11 cellular contexts compared by ENCODE assay signal in genomic region chr6:46655803-46656202, GRCh38. TPM values are rescaled to one million over a fixed set of nuclear protein-coding genes. Genes with fewer than 3 reads are reported as not detected.
A peak's percentile ranks its signal among the peaks of the same experiment; 100 is the strongest.
DNase-seq lines count a peak whose midpoint lies in the region; ATAC-seq and TF ChIP-seq lines count a peak whose summit lies in the region.
"Had no signal": no experiment of that assay in that cellular context is flagged by ENCODE, and none has a peak within 500 bp of the region (broad histone marks: within the 10 kb centered on the region; RNA-seq: fewer than 3 reads in every experiment).

No MANE protein-coding gene starts in this region.

- H3K4me3 Mint-ChIP-seq in type B pancreatic cell: peak overlapping the region; percentile 47
- H3K4me3 Mint-ChIP-seq: CD4-positive, CD25-positive, alpha-beta regulatory T cell; stimulated activated naive CD8-positive, alpha-beta T cell treated with anti-CD3 and anti-CD28 coated beads, Interleukin-15, amount 100 ng/mL, for 72 hours had no signal

- BruUV-seq in mammary epithelial cell (replicated peaks; lab: Mats Ljungman, UMichigan): no TSS peak

- intact Hi-C loops in mammary epithelial cell (cut with micrococcal nuclease): no loop called here

- H3K4me3 ChIP-seq in mammary epithelial cell (replicated peaks in 1 of 3; ENCODE audit: insufficient read depth in 1 of 3, low read depth in 2 of 3, low read length in 3 of 3) (no peak overlapping the region), fibroblast of pulmonary artery (replicated peaks; ENCODE audit: low read depth, low read length) (no peak overlapping the region)

- dilution Hi-C loops in mammary epithelial cell (cut with HindIII; ENCODE audit: low sequenced_read_pairs): no loop called here

- H2AFZ ChIP-seq in mammary epithelial cell (ENCODE audit: low read depth, low read length): no peak overlapping the region

- no peak overlapping the region for H3K4me2 ChIP-seq in mammary epithelial cell (ENCODE audit: insufficient read depth, low read depth, low read length)

- H3K9me3 ChIP-seq in mammary epithelial cell (replicated peaks; ENCODE audit: insufficient read depth, low read length): no peaks in the 10 kb centered on the region

- H3K4me1 ChIP-seq in mammary epithelial cell (ENCODE audit: insufficient read depth, low read length): peaks cover 7% of the 10 kb centered on the region

- H3K27me3 ChIP-seq in mammary epithelial cell (ENCODE audit: insufficient read depth, low read length): no peaks in the 10 kb centered on the region

- no peak overlapping the region for H3K9ac ChIP-seq in mammary epithelial cell (ENCODE audit: insufficient read depth, low read length)

- H3K36me3 ChIP-seq in mammary epithelial cell (ENCODE audit: insufficient read depth, low read length): no peaks in the 10 kb centered on the region

- TF ChIP-seq CTCF in mammary epithelial cell (conservative IDR thresholded peaks at IDR 0.05 in 1 of 2, IDR thresholded peaks at IDR 0.05 in 1 of 2; ENCODE audit: extremely low read depth in 1 of 2, insufficient read depth in 1 of 2, low read depth in 1 of 2, low read length in 2 of 2) (peak in 1 of 2 donors; percentile 22), fibroblast of pulmonary artery (IDR thresholded peaks at IDR 0.05; ENCODE audit: low read length, missing control alignments) (peak; percentile 27), type B pancreatic cell (conservative IDR thresholded peaks at IDR 0.05) (peak; percentile 71)

- CTCF ChIA-PET in mammary epithelial cell (lab: Charles Lee; ENCODE audit: low non-redundant PET): no interaction called here

- H3K27ac ChIP-seq in mammary epithelial cell (ENCODE audit: insufficient read depth, low read depth, low read length): no peak overlapping the region

- no peaks in the 10 kb centered on the region for H4K20me1 ChIP-seq in mammary epithelial cell (ENCODE audit: insufficient read depth, low read length)

- H3K9me3 Mint-ChIP-seq in type B pancreatic cell: no peaks in the 10 kb centered on the region
- H3K9me3 Mint-ChIP-seq: stimulated activated naive CD8-positive, alpha-beta T cell treated with anti-CD3 and anti-CD28 coated beads, Interleukin-15, amount 100 ng/mL, for 72 hours had no signal

- DNase-seq in T47D (ENCODE audit: low read depth in 1 of 2, low spot score in 1 of 2): peak; percentile 13 to 73
- DNase-seq in mammary epithelial cell: no peak
- DNase-seq in RPMI7951 (ENCODE audit: low read depth): peak; percentile 15
- no peak for DNase-seq in fibroblast of pulmonary artery (ENCODE audit: low read depth)
- no peak for DNase-seq in type B pancreatic cell (ENCODE audit: extremely low spot score, unreplicated experiment)
- no peak for DNase-seq in NCI-H1105 treated with DMSO at 0.1 percent for 48 hours (lab: John Stamatoyannopoulos, UW)
- DNase-seq: CD4-positive, CD25-positive, alpha-beta regulatory T cell; small intestine; stimulated activated naive CD8-positive, alpha-beta T cell treated with anti-CD3 and anti-CD28 coated beads, Interleukin-15, amount 100 ng/mL, for 72 hours had no signal

- no peak overlapping the region for H3K27ac Mint-ChIP-seq in type B pancreatic cell
- H3K27ac Mint-ChIP-seq: CD4-positive, CD25-positive, alpha-beta regulatory T cell; stimulated activated naive CD8-positive, alpha-beta T cell treated with anti-CD3 and anti-CD28 coated beads, Interleukin-15, amount 100 ng/mL, for 72 hours had no signal

- H3K36me3 Mint-ChIP-seq in type B pancreatic cell: peaks cover 8% of the 10 kb centered on the region
- H3K36me3 Mint-ChIP-seq: CD4-positive, CD25-positive, alpha-beta regulatory T cell had no signal

- in situ Hi-C loops in T47D (cut with HindIII; ENCODE audit: low pct_unique_long_range_greater_than_20kb, low sequenced_read_pairs): no loop called here
- in situ Hi-C loops in mammary epithelial cell (cut with MboI; ENCODE audit: low sequenced_read_pairs in 2 of 2): no loop called here

- peaks cover 15% of the 10 kb centered on the region for H3K27me3 Mint-ChIP-seq in type B pancreatic cell

- peaks cover 10% of the 10 kb centered on the region for H3K4me1 Mint-ChIP-seq in type B pancreatic cell (ENCODE audit: unreplicated experiment)

- WGBS in mammary epithelial cell (ENCODE audit: low coverage, missing lambda C conversion rate): 97% methylated on average over 6 of the region's 6 CpGs

- ATAC-seq in HG03342 (IDR thresholded peaks at IDR 0.05; ENCODE audit: unreplicated experiment): no peak
- ATAC-seq in HG02970 (IDR thresholded peaks at IDR 0.05; ENCODE audit: low FRiP score, unreplicated experiment): no peak
- ATAC-seq: stimulated activated naive CD8-positive, alpha-beta T cell treated with anti-CD3 and anti-CD28 coated beads, Interleukin-15, amount 100 ng/mL, for 72 hours had no signal

- peaks cover 3% of the 10 kb centered on the region for H3K79me2 ChIP-seq in mammary epithelial cell (ENCODE audit: insufficient read depth, low read length)

RNA-seq across cellular contexts. Expression of gene SLC25A27, which starts 3.0 kb away (rescaled TPM):
- total RNA-seq in mammary epithelial cell: 10 to 100 TPM; 11.8 to 18.1 TPM
- polyA plus RNA-seq in mammary epithelial cell: 3.5 TPM
- not detected for polyA minus RNA-seq in mammary epithelial cell
- total RNA-seq in RPMI7951 (2014; rRNA removed; shearing (Covaris generic)): 1.8 and 2.6 TPM in 2 replicates
- total RNA-seq in type B pancreatic cell (ENCODE audit: low replicate concordance): 8.7 and 18.1 TPM in 2 replicates

RNA-seq across cellular contexts. Expression of gene CYP39A1, which starts 3.2 kb away (rescaled TPM):
- total RNA-seq in mammary epithelial cell (1 to 10 TPM; 2.4 to 5.2 TPM), type B pancreatic cell (ENCODE audit: low replicate concordance) (4.8 and 6.7 TPM in 2 replicates)
- polyA plus RNA-seq in mammary epithelial cell: 0.65 TPM
- not detected for polyA minus RNA-seq in mammary epithelial cell
- 1.8 and 2.3 TPM in 2 replicates for total RNA-seq in RPMI7951 (2014; rRNA removed; shearing (Covaris generic))
- total RNA-seq: CD4-positive, CD25-positive, alpha-beta regulatory T cell had no signal

RNA-seq across cellular contexts. Expression of gene TDRD6, which starts 31.9 kb away (rescaled TPM):
- total RNA-seq in mammary epithelial cell (under 1 TPM; 0.09 to 0.50 TPM), type B pancreatic cell (ENCODE audit: low replicate concordance) (0.19 and 0.38 TPM in 2 replicates)
- polyA plus RNA-seq in mammary epithelial cell: 0.01 TPM
- polyA minus RNA-seq in mammary epithelial cell: 0.52 TPM
- total RNA-seq in RPMI7951 (2014; rRNA removed; shearing (Covaris generic)): not detected in 2 replicates
- total RNA-seq: CD4-positive, CD25-positive, alpha-beta regulatory T cell had no signal
- polyA plus RNA-seq: CD4-positive, CD25-positive, alpha-beta regulatory T cell had no signal

Comparison
In these comparisons a context has a peak if more than half of its experiments do, and no peak if none do; other contexts are left out.
1. DNase-seq: peak in T47D (2 of 2) and RPMI7951 (single experiment); none in mammary epithelial cell (single experiment), fibroblast of pulmonary artery (single experiment), type B pancreatic cell (single experiment) and NCI-H1105 treated with DMSO at 0.1 percent for 48 hours (single experiment).